Comparison of ENCODE assay signal across 31 cellular contexts in genomic region chr2:99072556-99072955, GRCh38.
DNase-seq lines count a peak whose midpoint lies in the region; ATAC-seq and TF ChIP-seq lines count a peak whose summit lies in the region.
"Had no signal": no experiment of that assay in that cellular context is flagged by ENCODE, and none has a peak within 500 bp of the region (broad histone marks: within the 10 kb centered on the region; RNA-seq: fewer than 3 reads in every experiment).

No MANE protein-coding gene starts in this region.

- TF ChIP-seq POLR2A in stomach (IDR thresholded peaks at IDR 0.05) = no peak
- TF ChIP-seq POLR2A in testis (IDR thresholded peaks at IDR 0.05) = no peak

- TF ChIP-seq CTCF in GM23338 (conservative IDR thresholded peaks at IDR 0.05; ENCODE audit: low read depth in 2 of 2) (no peak), epithelial cell of esophagus (IDR thresholded peaks at IDR 0.05; ENCODE audit: insufficient read depth, low read depth, low read length, missing control alignments) (no peak), stomach (IDR thresholded peaks at IDR 0.05) (no peak), testis (IDR thresholded peaks at IDR 0.05) (no peak)

- ATAC-seq in GM23338 = no peak
- ATAC-seq: gastroesophageal sphincter, HCT116, HepG2 had no signal

- H3K4me2 ChIP-seq in GM23338 = no peak overlapping the region
- H3K4me2 ChIP-seq: BLaER1 had no signal

- no peak overlapping the region for H3K27ac Mint-ChIP-seq in GM23338
- H3K27ac Mint-ChIP-seq: activated naive CD8-positive, alpha-beta T cell; nephron; type B pancreatic cell had no signal

- H3K4me3 ChIP-seq in GM23338 (no peak overlapping the region), epithelial cell of esophagus (ENCODE audit: low read length) (no peak overlapping the region), stomach (no peak overlapping the region), testis (no peak overlapping the region)
- H3K4me3 ChIP-seq: BLaER1, cardiac muscle cell, colonic mucosa, gastroesophageal sphincter, Peyer's patch, sigmoid colon had no signal

- H3K4me1 Mint-ChIP-seq in GM23338 = no peaks in the 10 kb centered on the region
- H3K4me1 Mint-ChIP-seq: nephron had no signal

- H4K20me1 ChIP-seq in GM23338 (replicated peaks; ENCODE audit: insufficient read depth) = no peaks in the 10 kb centered on the region
- H4K20me1 ChIP-seq: BLaER1 had no signal

- H3K27me3 ChIP-seq in GM23338 (ENCODE audit: insufficient read depth) = no peaks in the 10 kb centered on the region
- H3K27me3 ChIP-seq in stomach = no peaks in the 10 kb centered on the region
- H3K27me3 ChIP-seq in testis = no peaks in the 10 kb centered on the region
- H3K27me3 ChIP-seq: BLaER1, colonic mucosa, gastroesophageal sphincter, Peyer's patch, sigmoid colon had no signal

- no peaks in the 10 kb centered on the region for H3F3A ChIP-seq in GM23338 (replicated peaks; ENCODE audit: low read depth)

- no peaks in the 10 kb centered on the region for H3K4me1 ChIP-seq in GM23338 (ENCODE audit: insufficient read depth)
- H3K4me1 ChIP-seq in stomach = no peaks in the 10 kb centered on the region
- no peaks in the 10 kb centered on the region for H3K4me1 ChIP-seq in testis
- H3K4me1 ChIP-seq: colonic mucosa, gastroesophageal sphincter, Peyer's patch, sigmoid colon had no signal

- H3K9me3 Mint-ChIP-seq in GM23338 = no peaks in the 10 kb centered on the region
- H3K9me3 Mint-ChIP-seq: nephron, type B pancreatic cell had no signal

- H3K27ac ChIP-seq in GM23338 (ENCODE audit: low read depth) = no peak overlapping the region
- no peak overlapping the region for H3K27ac ChIP-seq in stomach
- H3K27ac ChIP-seq in testis = no peak overlapping the region
- H3K27ac ChIP-seq: BLaER1, cardiac muscle cell, colonic mucosa, gastroesophageal sphincter, Peyer's patch, sigmoid colon had no signal

- no peaks in the 10 kb centered on the region for H3K9me2 ChIP-seq in GM23338 (ENCODE audit: insufficient read depth)

- H3K9me3 ChIP-seq in stomach (no peaks in the 10 kb centered on the region), testis (no peaks in the 10 kb centered on the region)
- H3K9me3 ChIP-seq: BLaER1, colonic mucosa, gastroesophageal sphincter, Peyer's patch, sigmoid colon had no signal

- H2AFZ ChIP-seq in GM23338 = peak overlapping the region; percentile 49; the same call in 1 of the 2 replicates

- no peak overlapping the region for H3K4me3 Mint-ChIP-seq in GM23338
- H3K4me3 Mint-ChIP-seq: activated naive CD8-positive, alpha-beta T cell; nephron; type B pancreatic cell had no signal

- H3K27me3 Mint-ChIP-seq in GM23338 (ENCODE audit: insufficient read depth, low read depth, poor library complexity) = no peaks in the 10 kb centered on the region
- H3K27me3 Mint-ChIP-seq: type B pancreatic cell had no signal

- DNase-seq in DMS79 (lab: John Stamatoyannopoulos, UW) (peak; percentile 90), GM23338 (ENCODE audit: low spot score) (no peak), NCI-H2107 treated with DMSO at 0.1 percent for 48 hours (lab: John Stamatoyannopoulos, UW; ENCODE audit: unreplicated experiment) (peak; percentile 91), epithelial cell of esophagus (ENCODE audit: low read depth) (peak; percentile 33), stomach (no peak), SIG-M5 treated with dmso at 0.1 percent for 504 hours (lab: John Stamatoyannopoulos, UW; ENCODE audit: unreplicated experiment) (no peak), testis (no peak)
- DNase-seq: activated CD4-positive, alpha-beta T cell treated with anti-CD3 and anti-CD28 coated beads for 48 hours; activated CD8-positive, alpha-beta memory T cell treated with anti-CD3 and anti-CD28 coated beads for 24 hours; activated T-cell treated with anti-CD3 and anti-CD28 coated beads for 4 hours; aorta; colonic mucosa; DMS 273 treated with DMSO at 0.1 percent for 48 hours; effector CD4-positive, alpha-beta T cell; GDM1; MV-4-11; NCI-H2081 treated with DMSO at 0.1 percent for 48 hours; NCI-H69; Peyer's patch; SHP77 treated with DMSO at 0.1 percent for 48 hours; sigmoid colon; stimulated activated CD4-positive, alpha-beta T cell treated with anti-CD3 and anti-CD28 coated beads, Interleukin-12 subunit alpha, Interleukin-12 subunit beta, amount 100 ng/mL, for 4 hours; stimulated activated CD4-positive, alpha-beta T cell treated with anti-CD3 and anti-CD28 coated beads, Interleukin-4, amount 100 ng/mL, for 24 hours had no signal

- TF ChIP-seq EP300 in stomach (IDR thresholded peaks at IDR 0.05) = no peak

- WGBS in stomach, 5 donors = 69 to 91% (median 79%) methylated on average over 1 of the region's 1 CpG
- 68 to 75% methylated on average over 1 of the region's 1 CpG for WGBS in testis, 2 donors

- intact Hi-C loops in stomach (cut with DNase I; ENCODE audit: low total_unique reads) = no loop called here
- intact Hi-C loops in testis (cut with DNase I; ENCODE audit: low total_unique reads) = no loop called here

- no peaks in the 10 kb centered on the region for H3K79me2 ChIP-seq in GM23338 (replicated peaks; ENCODE audit: insufficient read depth)

- H3K36me3 ChIP-seq in GM23338 (ENCODE audit: insufficient read depth) (no peaks in the 10 kb centered on the region), stomach (no peaks in the 10 kb centered on the region), testis (ENCODE audit: low read depth, missing control alignments) (no peaks in the 10 kb centered on the region)
- H3K36me3 ChIP-seq: BLaER1, cardiac muscle cell, colonic mucosa, gastroesophageal sphincter, Peyer's patch, sigmoid colon had no signal

- no peaks in the 10 kb centered on the region for H3K36me3 Mint-ChIP-seq in GM23338 (ENCODE audit: low read depth)
- H3K36me3 Mint-ChIP-seq: type B pancreatic cell had no signal

TF ChIP-seq in GM23338, 12 proteins besides CTCF, POLR2A, EP300 and RAD21 (continues in another document):
- no peak for TF ChIP-seq EZH2 (IDR thresholded peaks at IDR 0.05; ENCODE audit: low read depth, unreplicated experiment)
- no peak for TF ChIP-seq ETS1 (IDR thresholded peaks at IDR 0.05)
- TF ChIP-seq POLR2AphosphoS5 (IDR thresholded peaks at IDR 0.05; ENCODE audit: low read depth) = no peak

Comparison
In these comparisons a context has a peak if more than half of its experiments do, and no peak if none do; other contexts are left out.
1. DNase-seq: peak in DMS79 (single experiment), NCI-H2107 treated with DMSO at 0.1 percent for 48 hours (single experiment) and epithelial cell of esophagus (single experiment); none in GM23338 (single experiment), stomach (single experiment), SIG-M5 treated with dmso at 0.1 percent for 504 hours (single experiment) and testis (single experiment).